Comparison of ENCODE assay signal across 1 cellular context in the genomic region with DNA sequence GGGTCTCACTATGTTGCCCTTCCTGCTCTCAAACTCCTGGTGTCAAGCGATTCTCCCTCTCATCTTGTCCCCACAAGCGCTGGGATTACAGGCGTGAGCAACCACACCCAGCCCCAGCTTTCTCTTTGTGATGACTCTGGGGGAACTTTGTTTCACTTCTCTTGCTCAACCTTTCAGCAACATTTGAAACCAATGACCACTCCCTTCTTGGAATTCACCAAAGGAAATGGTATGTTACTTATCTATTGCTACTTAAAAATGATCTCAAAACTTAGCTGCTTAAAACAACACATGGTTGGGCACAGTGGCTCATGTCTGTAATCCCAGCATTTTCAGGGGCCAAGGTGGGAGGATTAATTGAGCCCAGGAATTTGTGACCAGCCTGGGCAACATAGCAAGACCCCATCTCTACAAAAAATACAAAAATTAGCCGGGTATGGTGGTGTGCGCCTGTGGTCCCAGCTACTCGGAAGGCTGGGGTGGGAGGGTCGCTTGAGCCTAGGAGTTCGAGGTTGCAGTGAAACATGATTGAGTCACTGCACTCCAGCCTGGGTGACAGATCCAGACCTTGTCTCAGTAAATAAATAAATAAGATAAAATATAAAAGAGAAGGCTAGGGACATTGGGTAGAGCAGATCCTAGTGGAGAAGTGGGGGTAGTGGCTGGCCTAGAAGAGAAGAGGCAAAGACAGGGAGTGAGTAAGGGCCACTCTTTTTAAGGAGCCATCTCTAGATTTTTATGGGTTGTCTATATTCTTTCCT.
TF ChIP-seq lines count a peak whose summit lies in the region.

No MANE protein-coding gene starts in this region.

TF ChIP-seq in HepG2, 621 proteins besides CTCF, POLR2A, EP300 and RAD21:
- TF ChIP-seq CEBPB (IDR thresholded peaks at IDR 0.05; ENCODE audit: borderline replicate concordance, low read depth, low read length) = peak; percentile 16; the same call in 1 of the 2 replicates
- TF ChIP-seq, protein P1, sequence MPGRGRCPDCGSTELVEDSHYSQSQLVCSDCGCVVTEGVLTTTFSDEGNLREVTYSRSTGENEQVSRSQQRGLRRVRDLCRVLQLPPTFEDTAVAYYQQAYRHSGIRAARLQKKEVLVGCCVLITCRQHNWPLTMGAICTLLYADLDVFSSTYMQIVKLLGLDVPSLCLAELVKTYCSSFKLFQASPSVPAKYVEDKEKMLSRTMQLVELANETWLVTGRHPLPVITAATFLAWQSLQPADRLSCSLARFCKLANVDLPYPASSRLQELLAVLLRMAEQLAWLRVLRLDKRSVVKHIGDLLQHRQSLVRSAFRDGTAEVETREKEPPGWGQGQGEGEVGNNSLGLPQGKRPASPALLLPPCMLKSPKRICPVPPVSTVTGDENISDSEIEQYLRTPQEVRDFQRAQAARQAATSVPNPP (CRISPR knock-in tag; IDR thresholded peaks at IDR 0.05) = no peak
- TF ChIP-seq ZNF121 (CRISPR knock-in tag; IDR thresholded peaks at IDR 0.05) = peak; percentile 73; the same call in 1 of the 2 replicates
